ENCODE assay signal across 19 cellular contexts in the genomic region with DNA sequence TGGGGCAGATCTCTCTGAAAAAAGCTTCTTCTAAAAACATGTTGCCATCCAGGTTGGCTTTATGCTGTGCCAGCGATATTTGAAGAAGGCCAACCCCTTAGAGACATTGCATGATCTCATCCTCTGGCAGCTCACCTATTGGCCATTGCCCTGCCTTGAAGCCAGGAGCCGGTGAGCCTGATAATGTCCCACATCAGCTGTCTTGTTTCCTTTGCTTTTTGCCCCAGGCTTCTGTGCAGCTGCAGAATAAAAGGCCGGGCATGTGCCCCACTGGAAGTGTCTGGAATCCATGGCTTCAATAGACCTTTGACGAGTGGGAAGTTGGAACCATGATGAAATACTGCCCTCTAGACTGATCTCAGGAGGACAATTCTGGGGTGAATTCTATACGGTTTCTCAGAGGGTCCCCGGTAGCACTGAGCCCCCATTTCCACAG.
DNase-seq lines count a peak whose midpoint lies in the region; ATAC-seq and TF ChIP-seq lines count a peak whose summit lies in the region.
"Had no signal": no experiment of that assay in that cellular context is flagged by ENCODE, and none has a peak within 500 bp of the region (broad histone marks: within the 10 kb centered on the region; RNA-seq: fewer than 3 reads in every experiment).

No MANE protein-coding gene starts in this region.

- H2AFZ ChIP-seq in OCI-LY3 (ENCODE audit: low read depth, low read length), result no peak overlapping the region
- H2AFZ ChIP-seq: PC-9 had no signal

- no peaks in the 10 kb centered on the region for H3K27me3 ChIP-seq in OCI-LY3 (ENCODE audit: low read depth, low read length)
- H3K27me3 ChIP-seq in foreskin keratinocyte, result no peaks in the 10 kb centered on the region
- H3K27me3 ChIP-seq: upper lobe of left lung had no signal

- no peaks in the 10 kb centered on the region for H3K9me3 ChIP-seq in OCI-LY3 (ENCODE audit: insufficient read depth, low read length)
- H3K9me3 ChIP-seq: left ventricle myocardium inferior, upper lobe of left lung had no signal

- no peak overlapping the region for H3K4me2 ChIP-seq in OCI-LY3 (ENCODE audit: low read length)
- H3K4me2 ChIP-seq: PC-9 had no signal

- no peaks in the 10 kb centered on the region for H3K36me3 ChIP-seq in OCI-LY3 (replicated peaks; ENCODE audit: low read depth, low read length)
- H3K36me3 ChIP-seq: left ventricle myocardium inferior, upper lobe of left lung had no signal

- H3K4me1 ChIP-seq in OCI-LY3 (ENCODE audit: low read length) (no peaks in the 10 kb centered on the region), foreskin keratinocyte (no peaks in the 10 kb centered on the region)
- H3K4me1 ChIP-seq: upper lobe of left lung had no signal

- DNase-seq in DMS 273 (lab: John Stamatoyannopoulos, UW; ENCODE audit: unreplicated experiment) (peak; percentile 23), DMS 273 treated with DMSO at 0.1 percent for 48 hours (lab: John Stamatoyannopoulos, UW) (no peak), foreskin keratinocyte (peak in 1 of 2 donors; percentile 51), occipital lobe (lab: John Stamatoyannopoulos, UW) (peak; percentile 25), A172 (ENCODE audit: low spot score) (no peak), SKM-1 (lab: John Stamatoyannopoulos, UW; ENCODE audit: unreplicated experiment) (no peak)
- DNase-seq in activated CD8-positive, alpha-beta memory T cell treated with anti-CD3 and anti-CD28 coated beads, Interleukin-2, amount 50 U/mL, for 48 hours, result no peak
- DNase-seq: activated CD4-positive, alpha-beta T cell treated with anti-CD3 and anti-CD28 coated beads for 4 hours; activated T-cell treated with anti-CD3 and anti-CD28 coated beads, Interleukin-2, amount 50 U/mL, for 72 hours; cerebellar nuclear complex; left ventricle myocardium inferior; naive thymus-derived CD8-positive, alpha-beta T cell; NCI-H1105; NCI-H510A; PC-9; stimulated activated CD4-positive, alpha-beta T cell treated with anti-CD3 and anti-CD28 coated beads, Interleukin-2, amount 100 ng/mL, for 48 hours; upper lobe of left lung had no signal

- no peak overlapping the region for H3K27ac ChIP-seq in OCI-LY3 (ENCODE audit: low read length)
- H3K27ac ChIP-seq in foreskin keratinocyte, result no peak overlapping the region
- H3K27ac ChIP-seq: 22Rv1, left ventricle myocardium inferior, PC-9, upper lobe of left lung had no signal

- peak; percentile 63 for ATAC-seq in foreskin keratinocyte
- ATAC-seq: activated T-cell treated with anti-CD3 and anti-CD28 coated beads, Interleukin-2, amount 50 U/mL, for 72 hours; naive thymus-derived CD8-positive, alpha-beta T cell had no signal

- TF ChIP-seq CTCF in OCI-LY3 (IDR thresholded peaks at IDR 0.05; ENCODE audit: low read depth, low read length) (peak; percentile 25), foreskin keratinocyte (conservative IDR thresholded peaks at IDR 0.05) (peak; percentile 30)

- H3K4me3 ChIP-seq in OCI-LY3 (ENCODE audit: low read length), result no peak overlapping the region
- H3K4me3 ChIP-seq: left ventricle myocardium inferior, PC-9, upper lobe of left lung had no signal

- H4K20me1 ChIP-seq in OCI-LY3 (ENCODE audit: insufficient read depth, low read length), result no peaks in the 10 kb centered on the region

- no peak overlapping the region for H3K9ac ChIP-seq in OCI-LY3 (ENCODE audit: low read length)

- H3K79me2 ChIP-seq in OCI-LY3 (ENCODE audit: low read length), result no peaks in the 10 kb centered on the region

Comparison
In these comparisons a context has a peak if more than half of its experiments do, and no peak if none do; other contexts are left out.
1. DNase-seq: peak in DMS 273 (single experiment) and occipital lobe (single experiment); none in DMS 273 treated with DMSO at 0.1 percent for 48 hours (single experiment), A172 (single experiment), SKM-1 (single experiment) and activated CD8-positive, alpha-beta memory T cell treated with anti-CD3 and anti-CD28 coated beads, Interleukin-2, amount 50 U/mL, for 48 hours (single experiment).